In genomic region chr3:108093616-108094015, GRCh38 we compare ENCODE assay signal across 18 cellular contexts. TPM values are rescaled to one million over a fixed set of nuclear protein-coding genes. Genes with fewer than 3 reads are reported as not detected.
DNase-seq lines count a peak whose midpoint lies in the region; ATAC-seq and TF ChIP-seq lines count a peak whose summit lies in the region.
"Had no signal": no experiment of that assay in that cellular context is flagged by ENCODE, and none has a peak within 500 bp of the region (broad histone marks: within the 10 kb centered on the region; RNA-seq: fewer than 3 reads in every experiment).

No MANE protein-coding gene starts in this region.

- peaks cover 3% of the 10 kb centered on the region for H3K9me3 Mint-ChIP-seq in activated T-cell treated with anti-CD3 and anti-CD28 coated beads, Interleukin-2, amount 50 U/mL, for 4 hours
- no peaks in the 10 kb centered on the region for H3K9me3 Mint-ChIP-seq in CD8-positive, alpha-beta T cell
- peaks cover 6% of the 10 kb centered on the region for H3K9me3 Mint-ChIP-seq in activated CD4-positive, alpha-beta T cell treated with anti-CD3 and anti-CD28 coated beads, Interleukin-2, amount 10 ng/mL, durations not matched to agents 7 days and 5 days
- H3K9me3 Mint-ChIP-seq in naive thymus-derived CD4-positive, alpha-beta T cell: peaks cover 0 to 5% (median 1%) of the 10 kb centered on the region in 11 donors

- no peak overlapping the region for H3K4me3 ChIP-seq in CD8-positive, alpha-beta T cell (ENCODE audit: low read depth, low read length)
- H3K4me3 ChIP-seq in naive thymus-derived CD4-positive, alpha-beta T cell (ENCODE audit: low read length): no peak overlapping the region
- no peak overlapping the region for H3K4me3 ChIP-seq in esophagus muscularis mucosa

- H3K27ac ChIP-seq in CD8-positive, alpha-beta T cell (ENCODE audit: low read depth, low read length): peak overlapping the region; percentile 93
- H3K27ac ChIP-seq in naive thymus-derived CD4-positive, alpha-beta T cell (ENCODE audit: low read depth, low read length): peak overlapping the region; percentile 100
- no peak overlapping the region for H3K27ac ChIP-seq in esophagus muscularis mucosa (replicated peaks in 1 of 4)

- no peaks in the 10 kb centered on the region for H3K9me3 ChIP-seq in CD8-positive, alpha-beta T cell (ENCODE audit: low read length)
- H3K9me3 ChIP-seq in naive thymus-derived CD4-positive, alpha-beta T cell (ENCODE audit: control insufficient read depth in 2 of 3, low read length in 3 of 3): no peaks in the 10 kb centered on the region
- no peaks in the 10 kb centered on the region for H3K9me3 ChIP-seq in esophagus muscularis mucosa

- H3K27me3 ChIP-seq in CD8-positive, alpha-beta T cell (ENCODE audit: insufficient read depth, low read length): no peaks in the 10 kb centered on the region
- no peaks in the 10 kb centered on the region for H3K27me3 ChIP-seq in naive thymus-derived CD4-positive, alpha-beta T cell (ENCODE audit: control insufficient read depth in 2 of 2, insufficient read depth in 2 of 2, low read length in 2 of 2)
- H3K27me3 ChIP-seq in esophagus muscularis mucosa: no peaks in the 10 kb centered on the region

- no peaks in the 10 kb centered on the region for H3K27me3 Mint-ChIP-seq in activated T-cell treated with anti-CD3 and anti-CD28 coated beads, Interleukin-2, amount 50 U/mL, for 4 hours (ENCODE audit: low read depth)
- H3K27me3 Mint-ChIP-seq in CD8-positive, alpha-beta T cell (ENCODE audit: low read depth): no peaks in the 10 kb centered on the region
- H3K27me3 Mint-ChIP-seq in activated CD4-positive, alpha-beta T cell treated with anti-CD3 and anti-CD28 coated beads, Interleukin-2, amount 10 ng/mL, durations not matched to agents 7 days and 5 days: no peaks in the 10 kb centered on the region
- peaks cover 0 to 10% (median 0%) of the 10 kb centered on the region in 5 donors for H3K27me3 Mint-ChIP-seq in naive thymus-derived CD4-positive, alpha-beta T cell

- POLR2A ChIA-PET in CD8-positive, alpha-beta T cell (lab: Charles Lee): interaction anchor here (1.0 to 8.7 kb wide), 4 partner anchors 8 to 130 kb away, joined by 3 to 103 read pairs (median 26); partner anchors contain the start of gene IFT57
- POLR2A ChIA-PET in activated CD4-positive, alpha-beta T cell treated with anti-CD3 and anti-CD28 coated beads, Interleukin-2, amount 10 ng/mL, durations not matched to agents 7 days and 5 days (lab: Charles Lee): no interaction called here
- POLR2A ChIA-PET in naive thymus-derived CD4-positive, alpha-beta T cell (lab: Charles Lee): interaction anchor here (0.7 to 14.6 kb wide), 7 partner anchors 12 to 197 kb away, joined by 3 to 393 read pairs (median 5); partner anchors contain the start of gene IFT57
- POLR2A ChIA-PET in GM10248 (lab: Yijun Ruan, JAX): no interaction called here

- no peak for TF ChIP-seq POLR2A in esophagus muscularis mucosa (IDR thresholded peaks at IDR 0.05; ENCODE audit: low read depth)

- CTCF ChIA-PET in CD8-positive, alpha-beta T cell (lab: Charles Lee): interaction anchor here (1.1 to 2.2 kb wide), 4 partner anchors 11 to 166 kb away, joined by 3 to 8 read pairs (median 6); no protein-coding TSS in a partner anchor
- CTCF ChIA-PET in activated CD4-positive, alpha-beta T cell treated with anti-CD3 and anti-CD28 coated beads, Interleukin-2, amount 10 ng/mL, durations not matched to agents 7 days and 5 days (lab: Charles Lee): interaction anchor here (1.2 to 1.4 kb wide), 4 partner anchors 7 to 35 kb away, joined by 3 to 4 read pairs (median 4); no protein-coding TSS in a partner anchor
- CTCF ChIA-PET in naive thymus-derived CD4-positive, alpha-beta T cell (lab: Charles Lee): interaction anchor here (0.5 to 3.6 kb wide), 5 partner anchors 11 to 130 kb away, joined by 3 to 13 read pairs (median 6); no protein-coding TSS in a partner anchor
- CTCF ChIA-PET in GM10248 (lab: Yijun Ruan, JAX): interaction anchor here (1.3 kb wide), 1 partner anchor 19 kb away, joined by 9 read pairs; no protein-coding TSS in a partner anchor

- no peaks in the 10 kb centered on the region for H3K36me3 Mint-ChIP-seq in activated T-cell treated with anti-CD3 and anti-CD28 coated beads, Interleukin-2, amount 50 U/mL, for 4 hours (ENCODE audit: insufficient read depth)
- H3K36me3 Mint-ChIP-seq in CD8-positive, alpha-beta T cell: peaks cover 12% of the 10 kb centered on the region
- H3K36me3 Mint-ChIP-seq in activated CD4-positive, alpha-beta T cell treated with anti-CD3 and anti-CD28 coated beads, Interleukin-2, amount 10 ng/mL, durations not matched to agents 7 days and 5 days (ENCODE audit: low read depth): peaks cover 12% of the 10 kb centered on the region
- peaks cover 0 to 15% (median 4%) of the 10 kb centered on the region in 5 donors for H3K36me3 Mint-ChIP-seq in naive thymus-derived CD4-positive, alpha-beta T cell

- peak overlapping the region; percentile 90 for H3K4me3 Mint-ChIP-seq in activated T-cell treated with anti-CD3 and anti-CD28 coated beads, Interleukin-2, amount 50 U/mL, for 4 hours
- no peak overlapping the region for H3K4me3 Mint-ChIP-seq in CD8-positive, alpha-beta T cell
- no peak overlapping the region for H3K4me3 Mint-ChIP-seq in activated CD4-positive, alpha-beta T cell treated with anti-CD3 and anti-CD28 coated beads, Interleukin-2, amount 10 ng/mL, durations not matched to agents 7 days and 5 days
- H3K4me3 Mint-ChIP-seq in naive thymus-derived CD4-positive, alpha-beta T cell: peak overlapping the region in 7 of 10 donors; percentile 85 to 99 (median 92)

- H3K36me3 ChIP-seq in CD8-positive, alpha-beta T cell (ENCODE audit: insufficient read depth, low read length): no peaks in the 10 kb centered on the region
- H3K36me3 ChIP-seq in naive thymus-derived CD4-positive, alpha-beta T cell (ENCODE audit: control insufficient read depth in 2 of 3, insufficient read depth in 3 of 3, low read length in 3 of 3): peaks cover 0 to 5% (median 0%) of the 10 kb centered on the region in 3 experiments
- H3K36me3 ChIP-seq in esophagus muscularis mucosa: no peaks in the 10 kb centered on the region

- peak overlapping the region; percentile 96 for H3K27ac Mint-ChIP-seq in CD8-positive, alpha-beta T cell
- H3K27ac Mint-ChIP-seq in activated CD4-positive, alpha-beta T cell treated with anti-CD3 and anti-CD28 coated beads, Interleukin-2, amount 10 ng/mL, durations not matched to agents 7 days and 5 days: peak overlapping the region; percentile 54
- H3K27ac Mint-ChIP-seq in naive thymus-derived CD4-positive, alpha-beta T cell: peak overlapping the region; percentile 0 to 100 (median 98)

- H3K4me1 ChIP-seq in CD8-positive, alpha-beta T cell (ENCODE audit: insufficient read depth, low read length): peaks cover 34% of the 10 kb centered on the region
- H3K4me1 ChIP-seq in naive thymus-derived CD4-positive, alpha-beta T cell (ENCODE audit: control insufficient read depth in 2 of 2, insufficient read depth in 2 of 2, low read length in 2 of 2): peaks cover 23 to 33% of the 10 kb centered on the region in 2 donors
- H3K4me1 ChIP-seq in esophagus muscularis mucosa: peaks cover 2 to 20% (median 13%) of the 10 kb centered on the region in 4 donors

- peaks cover 40% of the 10 kb centered on the region for H3K4me1 Mint-ChIP-seq in activated T-cell treated with anti-CD3 and anti-CD28 coated beads, Interleukin-2, amount 50 U/mL, for 4 hours (ENCODE audit: low read depth)
- H3K4me1 Mint-ChIP-seq in CD8-positive, alpha-beta T cell (ENCODE audit: low read depth): peaks cover 61% of the 10 kb centered on the region
- peaks cover 42% of the 10 kb centered on the region for H3K4me1 Mint-ChIP-seq in activated CD4-positive, alpha-beta T cell treated with anti-CD3 and anti-CD28 coated beads, Interleukin-2, amount 10 ng/mL, durations not matched to agents 7 days and 5 days
- H3K4me1 Mint-ChIP-seq in naive thymus-derived CD4-positive, alpha-beta T cell: peaks cover 28 to 73% (median 59%) of the 10 kb centered on the region in 7 donors

- WGBS in esophagus muscularis mucosa: 91% methylated on average over 3 of the region's 3 CpGs

- no peak for TF ChIP-seq CTCF in CD8-positive, alpha-beta T cell (IDR thresholded peaks at IDR 0.05)
- TF ChIP-seq CTCF in GM10248 (IDR thresholded peaks at IDR 0.05; ENCODE audit: control extremely low read depth, extremely low read depth, low read depth, missing control alignments): no peak
- no peak for TF ChIP-seq CTCF in esophagus muscularis mucosa (IDR thresholded peaks at IDR 0.05)

- intact Hi-C loops in CD8-positive, alpha-beta T cell (cut with DNase I, micrococcal nuclease): loop anchor here in 1 of 2 experiments (10.0 kb wide), 1 partner anchor 569 kb away; the partner anchor contains the start of gene BBX
- intact Hi-C loops in naive thymus-derived CD4-positive, alpha-beta T cell (cut with micrococcal nuclease): loop anchor here in 1 of 2 donors (2.0 to 5.0 kb wide), 2 partner anchors 494 to 571 kb away; partner anchors contain the start of genes BBX, CIP2A and DZIP3
- intact Hi-C loops in esophagus muscularis mucosa (cut with DNase I): loop anchor here (5.0 kb wide), 1 partner anchor 151 kb away; no protein-coding TSS in a partner anchor

- ATAC-seq in activated T-cell treated with anti-CD3 and anti-CD28 coated beads, Interleukin-2, amount 50 U/mL, for 4 hours: no peak
- ATAC-seq in CD8-positive, alpha-beta T cell: no peak
- ATAC-seq in naive thymus-derived CD4-positive, alpha-beta T cell: no peak
- ATAC-seq in HG02884 (IDR thresholded peaks at IDR 0.05; ENCODE audit: unreplicated experiment): no peak
- ATAC-seq: right cardiac atrium had no signal

- peak; percentile 29 for DNase-seq in activated T-cell treated with anti-CD3 and anti-CD28 coated beads, Interleukin-2, amount 50 U/mL, for 4 hours
- no peak for DNase-seq in activated T-cell treated with anti-CD3 and anti-CD28 coated beads, Interleukin-2, amount 50 U/mL, for 48 hours
- DNase-seq in CD8-positive, alpha-beta T cell: no peak
- DNase-seq in activated CD4-positive, alpha-beta T cell treated with anti-CD3 and anti-CD28 coated beads, Interleukin-2, amount 10 ng/mL, durations not matched to agents 7 days and 5 days: no peak
- peak in 2 of 9 donors; percentile 13 to 24 for DNase-seq in naive thymus-derived CD4-positive, alpha-beta T cell
- DNase-seq in GM10248 (ENCODE audit: extremely low spot score) (no peak), esophagus muscularis mucosa (ENCODE audit: extremely low spot score) (no peak)
- DNase-seq: DMS53, foreskin fibroblast, H7, hypothalamus, NCI-H1417 treated with DMSO at 0.1 percent for 48 hours, NCI-H2171 treated with DMSO at 0.1 percent for 48 hours, NCI-H69, right cardiac atrium, SHP77, T-helper 1 cell had no signal

- no peak for TF ChIP-seq EP300 in esophagus muscularis mucosa (IDR thresholded peaks at IDR 0.05)

RNA-seq across cellular contexts. Expression of gene CD47, which starts 2.8 kb away (rescaled TPM):
- total RNA-seq in activated T-cell treated with anti-CD3 and anti-CD28 coated beads, Interleukin-2, amount 50 U/mL, for 4 hours: 100 to 1,000 TPM; 112 to 126 (median 115) TPM
- 100 to 1,000 TPM; 118 to 125 TPM for total RNA-seq in CD8-positive, alpha-beta T cell
- 100 to 1,000 TPM; 145 to 161 TPM for total RNA-seq in activated CD4-positive, alpha-beta T cell treated with anti-CD3 and anti-CD28 coated beads, Interleukin-2, amount 10 ng/mL, durations not matched to agents 7 days and 5 days
- total RNA-seq in naive thymus-derived CD4-positive, alpha-beta T cell: 100 to 1,000 TPM; 130 to 232 (median 136) TPM
- 100 to 1,000 TPM; 171 to 186 TPM for polyA plus RNA-seq in naive thymus-derived CD4-positive, alpha-beta T cell
- 10 to 100 TPM; 31.6 to 57.7 (median 49.7) TPM for total RNA-seq in esophagus muscularis mucosa

Comparison
In these comparisons a context has a peak if more than half of its experiments do, and no peak if none do; other contexts are left out.
1. H3K4me3 Mint-ChIP-seq: peak in activated T-cell treated with anti-CD3 and anti-CD28 coated beads, Interleukin-2, amount 50 U/mL, for 4 hours (single experiment) and naive thymus-derived CD4-positive, alpha-beta T cell (7 of 10); none in CD8-positive, alpha-beta T cell (single experiment) and activated CD4-positive, alpha-beta T cell treated with anti-CD3 and anti-CD28 coated beads, Interleukin-2, amount 10 ng/mL, durations not matched to agents 7 days and 5 days (single experiment).
2. H3K27ac ChIP-seq: peak in CD8-positive, alpha-beta T cell (single experiment) and naive thymus-derived CD4-positive, alpha-beta T cell (single experiment); none in esophagus muscularis mucosa (0 of 4).
3. POLR2A ChIA-PET loops: an anchor here in CD8-positive, alpha-beta T cell (1.0 to 8.7 kb wide) and naive thymus-derived CD4-positive, alpha-beta T cell (0.7 to 14.6 kb wide); none called in activated CD4-positive, alpha-beta T cell treated with anti-CD3 and anti-CD28 coated beads, Interleukin-2, amount 10 ng/mL, durations not matched to agents 7 days and 5 days and GM10248.
4. Peak in every context shown above with its lines, with median percentiles within 50 percentile points of each other: H3K27ac Mint-ChIP-seq.